In the genomic region with DNA sequence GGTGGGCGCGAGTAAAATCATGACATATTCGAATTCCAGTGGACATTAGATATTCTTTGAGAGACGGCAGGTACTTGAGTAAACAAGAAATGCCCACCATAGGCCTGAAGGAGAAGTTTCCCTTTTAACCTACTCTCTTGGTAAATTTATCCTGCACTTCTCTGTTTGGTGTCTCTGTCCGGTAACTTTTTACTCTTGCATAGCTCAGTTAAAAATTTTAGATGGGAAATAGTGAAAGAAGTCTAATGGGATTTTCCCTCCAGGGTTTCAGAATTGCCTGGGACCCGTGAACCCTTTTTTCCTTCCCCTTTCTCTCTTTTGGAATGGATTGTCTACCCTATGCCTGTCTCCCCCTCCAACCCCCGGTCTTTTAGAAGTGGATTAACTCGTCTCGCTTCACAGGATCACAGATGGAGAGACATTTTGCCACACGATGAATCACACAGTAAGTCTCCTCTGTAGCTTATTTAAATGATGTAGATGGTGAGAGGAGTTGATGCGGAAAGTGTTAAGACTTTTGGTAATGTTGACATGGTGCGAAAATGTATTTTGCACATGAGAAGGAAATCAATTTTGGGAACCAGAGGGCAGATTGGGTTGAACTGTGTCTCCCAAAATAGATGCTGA, we compare ENCODE assay signal across 8 cellular contexts. TPM values are rescaled to one million over a fixed set of nuclear protein-coding genes. Genes with fewer than 3 reads are reported as not detected.
DNase-seq lines count a peak whose midpoint lies in the region; ATAC-seq, FAIRE-seq and TF ChIP-seq lines count a peak whose summit lies in the region.

No MANE protein-coding gene starts in this region.

- H4K20me1 ChIP-seq in OCI-LY7 (ENCODE audit: insufficient read depth, low read length) (no peaks in the 10 kb centered on the region), H1 (replicated peaks in 1 of 2; ENCODE audit: control insufficient read depth in 1 of 2, insufficient read depth in 2 of 2, low read length in 2 of 2) (no peaks in the 10 kb centered on the region)

- no peaks in the 10 kb centered on the region for H3K9me2 ChIP-seq in OCI-LY7 (ENCODE audit: insufficient read depth, low read length)

- H3K4me2 ChIP-seq in OCI-LY7 (ENCODE audit: low read length) (peak overlapping the region; percentile 65), H1 (ENCODE audit: insufficient read depth in 1 of 2, low read depth in 2 of 2, low read length in 2 of 2) (peak overlapping the region; percentile 4 to 52)

- H2BK15ac ChIP-seq in H1 (ENCODE audit: low read length): no peak overlapping the region

- CTCF ChIA-PET in OCI-LY7 (lab: Charles Lee; ENCODE audit: unreplicated experiment): interaction anchor here (1.1 kb wide), 1 partner anchor 331 kb away, joined by 3 read pairs; no protein-coding TSS in a partner anchor
- CTCF ChIA-PET in H1 (lab: Charles Lee; ENCODE audit: partially characterized antibody): interaction anchor here (0.6 to 3.2 kb wide), 34 partner anchors 9 to 678 kb away, joined by 3 to 19 read pairs (median 3); no protein-coding TSS in a partner anchor

- 0 out of 2 replicates have a peak, but pooled peaks cover 1% of the 10 kb centered on the region for H3K23me2 ChIP-seq in H1 (ENCODE audit: low read depth, low read length)

- TF ChIP-seq EP300 in H1 (IDR thresholded peaks at IDR 0.05; ENCODE audit: borderline replicate concordance in 1 of 2, low read depth in 2 of 2, low read length in 2 of 2): no peak

- H3K36me3 ChIP-seq in OCI-LY7 (ENCODE audit: insufficient read depth, low read length) (peaks cover 5% of the 10 kb centered on the region), H1 (ENCODE audit: control insufficient read depth in 2 of 4, insufficient read depth in 4 of 4, low read length in 3 of 4) (peaks cover 0 to 6% (median 4%) of the 10 kb centered on the region in 4 experiments; a peak in 5 of 8 replicates), aorta (ENCODE audit: control insufficient read depth in 1 of 2, insufficient read depth in 2 of 2, low read length in 1 of 2) (no peaks in the 10 kb centered on the region)

- TSS peak; percentile 57 for BruUV-seq in OCI-LY7 (replicated peaks; lab: Mats Ljungman, UMichigan)

- H3K27ac ChIP-seq in OCI-LY7 (ENCODE audit: low read depth, low read length, poor library complexity, severe bottlenecking) (no peak overlapping the region), H1 (ENCODE audit: low read depth, low read length) (no peak overlapping the region), aorta (ENCODE audit: low read depth in 1 of 2, low read length in 2 of 2) (no peak overlapping the region)

- TF ChIP-seq CTCF in HFFc6 (IDR thresholded peaks at IDR 0.05): peak; percentile 5; the same call in 1 of the 2 replicates
- TF ChIP-seq CTCF in OCI-LY7 (conservative IDR thresholded peaks at IDR 0.05; ENCODE audit: low read length): peak; percentile 11; the same call in 1 of the 2 replicates
- TF ChIP-seq CTCF in H1 (IDR thresholded peaks at IDR 0.05; ENCODE audit: control extremely low read depth in 1 of 3, insufficient read depth in 1 of 3, low read depth in 1 of 3, low read length in 3 of 3): no peak
- TF ChIP-seq CTCF in osteocyte (IDR thresholded peaks at IDR 0.05): peak; percentile 6

- peak overlapping the region; percentile 97 for H2AFZ ChIP-seq in OCI-LY7 (ENCODE audit: low read length)
- H2AFZ ChIP-seq in H1 (ENCODE audit: low read length): 0 out of 2 replicates have a peak overlapping the region, but pooled peaks have one; percentile 88

- H3K18ac ChIP-seq in H1 (ENCODE audit: extremely low read depth, low read length): no peak overlapping the region

- peak overlapping the region; percentile 88 for H3K4me3 Mint-ChIP-seq in activated CD4-positive, alpha-beta T cell treated with anti-CD3 and anti-CD28 coated beads, Interleukin-2, amount 10 ng/mL, durations not matched to agents 24 days and 14 days
- H3K4me3 Mint-ChIP-seq in HFFc6 (peak overlapping the region; percentile 86), osteocyte (ENCODE audit: unreplicated experiment) (peak overlapping the region; percentile 82)

- H3K4me1 ChIP-seq in OCI-LY7 (ENCODE audit: insufficient read depth, low read length, poor library complexity, severe bottlenecking) (peaks cover 14% of the 10 kb centered on the region), H1 (replicated peaks in 1 of 4; ENCODE audit: control insufficient read depth in 3 of 4, insufficient read depth in 4 of 4, low read length in 3 of 4) (peaks cover 0 to 3% (median 1%) of the 10 kb centered on the region in 4 experiments; a peak in 4 of 7 replicates), aorta (ENCODE audit: control insufficient read depth in 1 of 2, insufficient read depth in 2 of 2, low read length in 2 of 2) (no peaks in the 10 kb centered on the region)

- H2BK5ac ChIP-seq in H1 (ENCODE audit: low read depth, low read length): no peak overlapping the region

- no peak overlapping the region for H3K14ac ChIP-seq in H1 (ENCODE audit: insufficient read length)

- DNase-seq in activated CD4-positive, alpha-beta T cell treated with anti-CD3 and anti-CD28 coated beads, Interleukin-2, amount 10 ng/mL, durations not matched to agents 24 days and 14 days: peak; percentile 66
- DNase-seq in activated CD4-positive, alpha-beta T cell treated with anti-CD3 and anti-CD28 coated beads for 4 hours: no peak
- DNase-seq in HFFc6 (no peak), OCI-LY7 (ENCODE audit: low spot score) (peak; percentile 25), H1 (ENCODE audit: low read depth in 1 of 2, low spot score in 2 of 2) (no peak), osteocyte (ENCODE audit: extremely low spot score, unreplicated experiment) (no peak), 8988T (no peak), aorta (no peak)

- no peak overlapping the region for H3K56ac ChIP-seq in H1 (replicated peaks; ENCODE audit: insufficient read length, low read depth, low read length)

- H3K9me3 ChIP-seq in OCI-LY7 (ENCODE audit: low read length) (no peaks in the 10 kb centered on the region), H1 (ENCODE audit: insufficient read depth in 2 of 2, low read depth in 1 of 2, low read length in 1 of 2) (no peaks in the 10 kb centered on the region), aorta (ENCODE audit: control insufficient read depth, low read length) (no peaks in the 10 kb centered on the region)

- no peak overlapping the region for H2BK120ac ChIP-seq in H1 (replicated peaks; ENCODE audit: low read depth, low read length)

- FAIRE-seq in H1 (lab: Jason Lieb, UNC): no peak

- intact Hi-C loops in activated CD4-positive, alpha-beta T cell treated with anti-CD3 and anti-CD28 coated beads, Interleukin-2, amount 10 ng/mL, durations not matched to agents 24 days and 14 days (cut with micrococcal nuclease): loop anchor here (2.0 to 10.0 kb wide), 4 partner anchors 95 to 512 kb away; no protein-coding TSS in a partner anchor
- intact Hi-C loops in OCI-LY7 (cut with micrococcal nuclease; ENCODE audit: unreplicated experiment): loop anchor here (2.0 to 10.0 kb wide), 3 partner anchors 79 to 515 kb away; no protein-coding TSS in a partner anchor
- intact Hi-C loops in aorta (cut with DNase I): no loop called here

- H3K79me2 ChIP-seq in OCI-LY7 (ENCODE audit: insufficient read depth, low read depth, low read length): peaks cover 11% of the 10 kb centered on the region
- H3K79me2 ChIP-seq in H1 (ENCODE audit: control insufficient read depth in 1 of 2, insufficient read depth in 2 of 2, low read length in 2 of 2): peaks cover 0 to 5% of the 10 kb centered on the region in 2 experiments; a peak in 2 of 4 replicates

- no peak overlapping the region for H2AK5ac ChIP-seq in H1 (ENCODE audit: low read depth, low read length)

- 46 to 100% methylated on average over 2 to 12 of the region's 12 CpGs for WGBS in H1 (ENCODE audit: extremely low coverage in 1 of 2, insufficient coverage in 1 of 2, insufficient read length in 1 of 2, insufficient replicate concordance in 2 of 2, low coverage in 1 of 2, low lambda C conversion rate in 2 of 2, missing lambda C conversion rate in 1 of 2), 2 experiments
- WGBS in aorta, 2 donors: 27 to 29% methylated on average over 12 of the region's 12 CpGs

- no peak overlapping the region for H2BK20ac ChIP-seq in H1 (ENCODE audit: low read length)

- no peak for ATAC-seq in aorta (ENCODE audit: low FRiP score)

- no peak for TF ChIP-seq POLR2A in H1 (IDR thresholded peaks at IDR 0.05; ENCODE audit: control extremely low read depth in 1 of 2, low read depth in 2 of 2, low read length in 2 of 2)

- no peak overlapping the region for H3K9ac ChIP-seq in H1 (replicated peaks in 1 of 4; ENCODE audit: extremely low read depth in 1 of 4, low read depth in 3 of 4, low read length in 3 of 4)

- H4K5ac ChIP-seq in H1 (ENCODE audit: insufficient read length, low read depth, low read length): no peak overlapping the region

- H3K36me3 Mint-ChIP-seq in activated CD4-positive, alpha-beta T cell treated with anti-CD3 and anti-CD28 coated beads, Interleukin-2, amount 10 ng/mL, durations not matched to agents 24 days and 14 days (ENCODE audit: low read depth): peaks cover 3% of the 10 kb centered on the region
- H3K36me3 Mint-ChIP-seq in HFFc6 (ENCODE audit: low read depth) (peaks cover 6% of the 10 kb centered on the region), osteocyte (ENCODE audit: unreplicated experiment) (peaks cover 4% of the 10 kb centered on the region)

- no peak overlapping the region for H2BK12ac ChIP-seq in H1 (ENCODE audit: low read depth, low read length)

- H3K4me1 Mint-ChIP-seq in activated CD4-positive, alpha-beta T cell treated with anti-CD3 and anti-CD28 coated beads, Interleukin-2, amount 10 ng/mL, durations not matched to agents 24 days and 14 days: peaks cover 22% of the 10 kb centered on the region
- H3K4me1 Mint-ChIP-seq in HFFc6 (ENCODE audit: low read depth): peaks cover 31% of the 10 kb centered on the region
- H3K4me1 Mint-ChIP-seq in osteocyte (ENCODE audit: unreplicated experiment): peaks cover 19% of the 10 kb centered on the region

- POLR2A ChIA-PET in OCI-LY7 (lab: Charles Lee) (interaction anchor here (0.5 to 0.9 kb wide), 2 partner anchors 86 to 541 kb away, joined by 3 read pairs; no protein-coding TSS in a partner anchor), H1 (lab: Charles Lee; ENCODE audit: partially characterized antibody) (interaction anchor here (1.5 kb wide), 1 partner anchor 13 kb away, joined by 3 read pairs; no protein-coding TSS in a partner anchor)

- no peak for TF ChIP-seq RAD21 in H1 (IDR thresholded peaks at IDR 0.05 in 1 of 2, conservative IDR thresholded peaks at IDR 0.05 in 1 of 2; ENCODE audit: low read depth in 2 of 2, low read length in 2 of 2)

- H4K91ac ChIP-seq in H1 (replicated peaks; ENCODE audit: insufficient read length, low read length): no peak overlapping the region

- H3K4ac ChIP-seq in H1 (replicated peaks; ENCODE audit: insufficient read length, low read depth, low read length): no peak overlapping the region

- no peaks in the 10 kb centered on the region for H3K27me3 Mint-ChIP-seq in activated CD4-positive, alpha-beta T cell treated with anti-CD3 and anti-CD28 coated beads, Interleukin-2, amount 10 ng/mL, durations not matched to agents 24 days and 14 days
- no peaks in the 10 kb centered on the region for H3K27me3 Mint-ChIP-seq in HFFc6 (ENCODE audit: insufficient read depth)
- no peaks in the 10 kb centered on the region for H3K27me3 Mint-ChIP-seq in osteocyte (ENCODE audit: unreplicated experiment)

- H4K8ac ChIP-seq in H1 (ENCODE audit: extremely low read depth, insufficient read depth, low read length): no peak overlapping the region

- H3K9me3 Mint-ChIP-seq in activated CD4-positive, alpha-beta T cell treated with anti-CD3 and anti-CD28 coated beads, Interleukin-2, amount 10 ng/mL, durations not matched to agents 24 days and 14 days: no peaks in the 10 kb centered on the region
- no peaks in the 10 kb centered on the region for H3K9me3 Mint-ChIP-seq in HFFc6
- H3K9me3 Mint-ChIP-seq in osteocyte (ENCODE audit: unreplicated experiment): no peaks in the 10 kb centered on the region

- H3K4me3 ChIP-seq in OCI-LY7 (ENCODE audit: low read depth, low read length, poor library complexity, severe bottlenecking): peak overlapping the region; percentile 92
- H3K4me3 ChIP-seq in H1 (ENCODE audit: extremely low read depth in 1 of 4, insufficient read depth in 2 of 4, low read depth in 3 of 4, low read length in 4 of 4): peak overlapping the region in 3 of 4 experiments; percentile 82 to 92 (median 90); a peak in 6 of 8 replicates
- no peak overlapping the region for H3K4me3 ChIP-seq in aorta (ENCODE audit: low read length in 2 of 2)

- no peaks in the 10 kb centered on the region for H3K27me3 ChIP-seq in H1 (replicated peaks in 1 of 4; ENCODE audit: control insufficient read depth in 3 of 4, extremely low read depth in 1 of 4, insufficient read depth in 3 of 4, low read length in 3 of 4)
- no peaks in the 10 kb centered on the region for H3K27me3 ChIP-seq in aorta (ENCODE audit: control insufficient read depth in 1 of 2, insufficient read depth in 2 of 2, low read length in 1 of 2)

- no peaks in the 10 kb centered on the region for H3K79me1 ChIP-seq in H1 (ENCODE audit: low read depth, low read length)

- peak overlapping the region; percentile 82 for H3K27ac Mint-ChIP-seq in activated CD4-positive, alpha-beta T cell treated with anti-CD3 and anti-CD28 coated beads, Interleukin-2, amount 10 ng/mL, durations not matched to agents 24 days and 14 days
- H3K27ac Mint-ChIP-seq in HFFc6 (peak overlapping the region; percentile 72), osteocyte (ENCODE audit: unreplicated experiment) (peak overlapping the region; percentile 77)

- H3K23ac ChIP-seq in H1 (ENCODE audit: insufficient read length): no peak overlapping the region

RNA-seq across cellular contexts. Expression of gene MIPEP, which starts 0.5 kb away (rescaled TPM):
- 10.4 and 10.9 TPM in 2 replicates for total RNA-seq in activated CD4-positive, alpha-beta T cell treated with anti-CD3 and anti-CD28 coated beads, Interleukin-2, amount 10 ng/mL, durations not matched to agents 24 days and 14 days
- 10 to 100 TPM; 11.3 to 15.6 (median 13.1) TPM for total RNA-seq in HFFc6 (2021; fragmentation: NEBNext Ultra II Directional; extraction: Animal tissue kit (Norgen Biotek cat#: 25700))
- total RNA-seq in OCI-LY7 (2014; rRNA removed; shearing (Covaris generic)): 13.5 and 15.5 TPM in 2 replicates
- total RNA-seq in OCI-LY7 (2022) (12.9 and 15.7 TPM in 2 replicates), osteocyte (14.0 and 20.0 TPM in 2 replicates), aorta (1 to 10 TPM; 8.9 to 9.1 TPM)
- 23.8 and 24.2 TPM in 2 replicates for total RNA-seq in H1 (2021; fragmentation: NEBNext Ultra II Directional; extraction: Animal tissue kit (Norgen Biotek cat#: 25700))
- polyA plus RNA-seq in H1 (2011; rRNA removed) (18.0 and 24.0 TPM in 2 replicates), aorta (1 to 10 TPM; 3.6 to 4.1 TPM)
- 17.7 TPM for polyA plus RNA-seq in H1 (2011; cell fraction: cytosol; rRNA removed)
- 21.8 TPM for polyA plus RNA-seq in H1 (2011; cell fraction: nucleus; rRNA removed)
- polyA plus RNA-seq in H1 (2012, experiment 1 of 2): 27.0 to 42.2 TPM (median 33.4 TPM) in 4 replicates
- polyA plus RNA-seq in H1 (2012, experiment 2 of 2): 15.4 TPM
- polyA plus RNA-seq in H1 (2013, experiment 1 of 2): 22.8 TPM
- polyA plus RNA-seq in H1 (2013, experiment 2 of 2): 20.2 TPM
- 18.4 and 20.3 TPM in 2 replicates for polyA minus RNA-seq in H1 (2011; rRNA and poly(A)+ RNA removed)
- 7.6 TPM for polyA minus RNA-seq in H1 (2011; cell fraction: cytosol; rRNA and poly(A)+ RNA removed)
- 22.2 TPM for polyA minus RNA-seq in H1 (2011; cell fraction: nucleus; rRNA and poly(A)+ RNA removed)

RNA-seq across cellular contexts. Expression of gene C1QTNF9B, which starts 7.6 kb away (rescaled TPM):
- not detected in 2 replicates for total RNA-seq in activated CD4-positive, alpha-beta T cell treated with anti-CD3 and anti-CD28 coated beads, Interleukin-2, amount 10 ng/mL, durations not matched to agents 24 days and 14 days
- under 1 TPM in 2 of 6 experiments, not detected in 4; 0.25 to 0.27 TPM for total RNA-seq in HFFc6 (2021; fragmentation: NEBNext Ultra II Directional; extraction: Animal tissue kit (Norgen Biotek cat#: 25700))
- not detected in 2 replicates for total RNA-seq in OCI-LY7 (2014; rRNA removed; shearing (Covaris generic))
- total RNA-seq in OCI-LY7 (2022) (not detected in 2 replicates), osteocyte (not detected in 2 replicates), aorta (under 1 TPM in 1 of 2 donors, not detected in 1; 0.93 TPM)
- not detected in 2 replicates for total RNA-seq in H1 (2021; fragmentation: NEBNext Ultra II Directional; extraction: Animal tissue kit (Norgen Biotek cat#: 25700))
- polyA plus RNA-seq in H1 (2011; rRNA removed) (0.09 and 0.11 TPM in 2 replicates), aorta (not detected)
- 0.34 TPM for polyA plus RNA-seq in H1 (2011; cell fraction: cytosol; rRNA removed)
- 0.39 TPM for polyA plus RNA-seq in H1 (2011; cell fraction: nucleus; rRNA removed)
- 0.23 to 0.50 TPM (median 0.29 TPM) in 3 of 4 replicates, not detected in the other for polyA plus RNA-seq in H1 (2012, experiment 1 of 2)
- not detected for polyA plus RNA-seq in H1 (2012, experiment 2 of 2)
- polyA plus RNA-seq in H1 (2013, experiment 1 of 2): 0.08 TPM
- not detected for polyA plus RNA-seq in H1 (2013, experiment 2 of 2)
- not detected in 2 replicates for polyA minus RNA-seq in H1 (2011; rRNA and poly(A)+ RNA removed)
- not detected for polyA minus RNA-seq in H1 (2011; cell fraction: cytosol; rRNA and poly(A)+ RNA removed)
- not detected for polyA minus RNA-seq in H1 (2011; cell fraction: nucleus; rRNA and poly(A)+ RNA removed)

Comparison
In these comparisons a context has a peak if more than half of its experiments do, and no peak if none do; other contexts are left out.
1. DNase-seq: peak in activated CD4-positive, alpha-beta T cell treated with anti-CD3 and anti-CD28 coated beads, Interleukin-2, amount 10 ng/mL, durations not matched to agents 24 days and 14 days (single experiment) and OCI-LY7 (single experiment); none in activated CD4-positive, alpha-beta T cell treated with anti-CD3 and anti-CD28 coated beads for 4 hours (0 of 2), HFFc6 (single experiment), H1 (0 of 2), osteocyte (single experiment), 8988T (single experiment) and aorta (0 of 2).
2. CTCF ChIP-seq: peak in HFFc6 (single experiment), OCI-LY7 (single experiment) and osteocyte (single experiment); none in H1 (0 of 3).
3. H3K4me3 ChIP-seq: peak in OCI-LY7 (single experiment) and H1 (3 of 4); none in aorta (0 of 2).
4. intact Hi-C loops: an anchor here in activated CD4-positive, alpha-beta T cell treated with anti-CD3 and anti-CD28 coated beads, Interleukin-2, amount 10 ng/mL, durations not matched to agents 24 days and 14 days (2.0 to 10.0 kb wide) and OCI-LY7 (2.0 to 10.0 kb wide); none called in aorta.
5. Peak in every context shown above with its lines, with median percentiles within 50 percentile points of each other: H3K27ac Mint-ChIP-seq and H3K4me3 Mint-ChIP-seq.